ENCODE assay signal across 18 cellular contexts in genomic region chr4:98151145-98151929, GRCh38. TPM values are rescaled to one million over a fixed set of nuclear protein-coding genes. Genes with fewer than 3 reads are reported as not detected.
DNase-seq lines count a peak whose midpoint lies in the region; ATAC-seq, FAIRE-seq and TF ChIP-seq lines count a peak whose summit lies in the region.
"Had no signal": no experiment of that assay in that cellular context is flagged by ENCODE, and none has a peak within 500 bp of the region (broad histone marks: within the 10 kb centered on the region; RNA-seq: fewer than 3 reads in every experiment).

No MANE protein-coding gene starts in this region.

- H3K27ac ChIP-seq in CD8-positive, alpha-beta T cell (ENCODE audit: low read depth, low read length), result no peak overlapping the region
- H3K27ac ChIP-seq in GM12878 (ENCODE audit: control insufficient read depth, insufficient read depth), result no peak overlapping the region
- H3K27ac ChIP-seq: uterus had no signal

- H3K9ac ChIP-seq in GM12878 (ENCODE audit: control insufficient read depth, insufficient read depth, low read length), result no peak overlapping the region

- TF ChIP-seq CTCF in CD8-positive, alpha-beta T cell (IDR thresholded peaks at IDR 0.05), result no peak
- no peak for TF ChIP-seq CTCF in GM12878 (IDR thresholded peaks at IDR 0.05 in 2 of 3, conservative IDR thresholded peaks at IDR 0.05 in 1 of 3; ENCODE audit: control insufficient read depth in 2 of 3, extremely low read depth in 1 of 3, insufficient read depth in 1 of 3, low read depth in 3 of 3, low read length in 3 of 3)

- no peak for ATAC-seq in CD8-positive, alpha-beta T cell
- peak; percentile 51 for ATAC-seq in GM21717 (IDR thresholded peaks at IDR 0.05; ENCODE audit: unreplicated experiment)
- peak; percentile 55 for ATAC-seq in GM12878
- no peak for ATAC-seq in HG02571 (IDR thresholded peaks at IDR 0.05; ENCODE audit: unreplicated experiment)
- ATAC-seq in GM21737 (IDR thresholded peaks at IDR 0.05; ENCODE audit: unreplicated experiment), result no peak

- H3K79me2 ChIP-seq in GM12878 (ENCODE audit: control insufficient read depth, insufficient read depth, low read length), result no peaks in the 10 kb centered on the region

- FAIRE-seq in GM12878 (lab: Jason Lieb, UNC), result no peak

- H4K20me1 ChIP-seq in GM12878 (ENCODE audit: control insufficient read depth, insufficient read depth), result no peaks in the 10 kb centered on the region

- no TSS peak for BruUV-seq in GM12878 (replicated peaks; lab: Mats Ljungman, UMichigan)

- no peak overlapping the region for H3K4me3 ChIP-seq in CD8-positive, alpha-beta T cell (ENCODE audit: low read depth, low read length)
- H3K4me3 ChIP-seq in GM12878, result no peak overlapping the region
- H3K4me3 ChIP-seq: uterus had no signal

- no peaks in the 10 kb centered on the region for H3K36me3 ChIP-seq in CD8-positive, alpha-beta T cell (ENCODE audit: insufficient read depth, low read length)
- H3K36me3 ChIP-seq in GM12878 (ENCODE audit: control insufficient read depth in 2 of 2, insufficient read depth in 2 of 2, low read length in 1 of 2), result no peaks in the 10 kb centered on the region
- H3K36me3 ChIP-seq: uterus had no signal

- SMC1A ChIA-PET in GM12878 (lab: Charles Lee; ENCODE audit: uncharacterized antibody, unreplicated experiment), result interaction anchor here (0.6 to 2.8 kb wide), 7 partner anchors 8 to 1253 kb away, joined by 3 to 12 read pairs (median 3); partner anchors contain the start of gene STPG2

- H3K27me3 ChIP-seq in CD8-positive, alpha-beta T cell (ENCODE audit: insufficient read depth, low read length), result no peaks in the 10 kb centered on the region
- no peaks in the 10 kb centered on the region; a peak in 1 of 4 replicates for H3K27me3 ChIP-seq in GM12878 (replicated peaks in 1 of 2; ENCODE audit: control insufficient read depth in 2 of 2, insufficient read depth in 2 of 2, low read length in 1 of 2)
- H3K27me3 ChIP-seq: uterus had no signal

- no peak overlapping the region for H2AFZ ChIP-seq in GM12878 (ENCODE audit: control insufficient read depth, low read depth, low read length)

- RAD21 ChIA-PET in GM12878 (lab: Charles Lee; ENCODE audit: unreplicated experiment), result no interaction called here

- H3K4me3 Mint-ChIP-seq in CD8-positive, alpha-beta T cell, result peak overlapping the region; percentile 15
- H3K4me3 Mint-ChIP-seq: activated CD4-positive, alpha-beta T cell treated with anti-CD3 and anti-CD28 coated beads, Interleukin-2, amount 10 ng/mL, durations not matched to agents 24 days and 14 days had no signal

- intact Hi-C loops in CD8-positive, alpha-beta T cell (cut with DNase I, micrococcal nuclease), result loop anchor here (1.0 to 10.0 kb wide), 7 partner anchors 93 to 1311 kb away; no protein-coding TSS in a partner anchor
- intact Hi-C loops in GM12878 (cut with micrococcal nuclease; ENCODE audit: unreplicated experiment), result loop anchor here (5.0 kb wide), 2 partner anchors 316 to 906 kb away; no protein-coding TSS in a partner anchor

- CTCF ChIA-PET in CD8-positive, alpha-beta T cell (lab: Charles Lee), result interaction anchor here (1.0 to 1.6 kb wide), 3 partner anchors 15 to 905 kb away, joined by 3 to 6 read pairs (median 4); partner anchors contain the start of gene EIF4E
- CTCF ChIA-PET in GM12878 (lab: Yijun Ruan, JAX), result interaction anchor here (0.7 to 1.3 kb wide), 4 partner anchors 12 to 843 kb away, joined by 3 to 4 read pairs (median 3); no protein-coding TSS in a partner anchor

- H3K4me1 Mint-ChIP-seq in CD8-positive, alpha-beta T cell (ENCODE audit: low read depth), result peaks cover 11% of the 10 kb centered on the region

- in situ Hi-C loops in GM12878 (cut with MboI), result no loop called here

- no peaks in the 10 kb centered on the region for H3K36me3 Mint-ChIP-seq in CD8-positive, alpha-beta T cell

- TF ChIP-seq RAD21 in GM12878 (IDR thresholded peaks at IDR 0.05; ENCODE audit: insufficient read depth, low read depth, low read length), result no peak

- no peaks in the 10 kb centered on the region for H3K9me3 Mint-ChIP-seq in CD8-positive, alpha-beta T cell
- H3K9me3 Mint-ChIP-seq: activated CD4-positive, alpha-beta T cell treated with anti-CD3 and anti-CD28 coated beads, Interleukin-2, amount 10 ng/mL, durations not matched to agents 24 days and 14 days had no signal

- POLR2A ChIA-PET in CD8-positive, alpha-beta T cell (lab: Charles Lee), result interaction anchor here (0.5 kb wide), 1 partner anchor 277 kb away, joined by 7 read pairs; no protein-coding TSS in a partner anchor
- POLR2A ChIA-PET in GM12878 (lab: Charles Lee), result interaction anchor here (0.9 kb wide), 1 partner anchor 109 kb away, joined by 3 read pairs; no protein-coding TSS in a partner anchor

- H3K27ac Mint-ChIP-seq in CD8-positive, alpha-beta T cell, result no peak overlapping the region
- H3K27ac Mint-ChIP-seq: activated CD4-positive, alpha-beta T cell treated with anti-CD3 and anti-CD28 coated beads, Interleukin-2, amount 10 ng/mL, durations not matched to agents 24 days and 14 days had no signal

- WGBS in GM12878 (ENCODE audit: insufficient coverage, insufficient replicate concordance, low lambda C conversion rate, missing lambda C conversion rate), result 62% methylated on average over 4 of the region's 4 CpGs

- no peak overlapping the region for H3K4me2 ChIP-seq in GM12878 (ENCODE audit: control insufficient read depth, insufficient read depth)

- no peaks in the 10 kb centered on the region for H3K9me3 ChIP-seq in CD8-positive, alpha-beta T cell (ENCODE audit: low read length)
- H3K9me3 ChIP-seq in GM12878 (replicated peaks; ENCODE audit: control insufficient read depth, insufficient read depth, low read length), result no peaks in the 10 kb centered on the region
- H3K9me3 ChIP-seq: uterus had no signal

- H3K27me3 Mint-ChIP-seq in CD8-positive, alpha-beta T cell (ENCODE audit: low read depth), result peaks cover 2% of the 10 kb centered on the region

- no peak for DNase-seq in CD8-positive, alpha-beta T cell
- DNase-seq in NAMALWA (ENCODE audit: low spot score) (peak; percentile 17), GM12878 (ENCODE audit: low read depth, low spot score) (no peak), COR-L47 (lab: John Stamatoyannopoulos, UW) (no peak), GM03348 (ENCODE audit: low spot score) (no peak)
- DNase-seq: activated CD4-positive, alpha-beta T cell treated with anti-CD3 and anti-CD28 coated beads, Interleukin-2, amount 10 ng/mL, durations not matched to agents 24 days and 14 days; hypothalamus; NCI-H1930; NK-92 treated with Interleukin-12 subunit alpha and Interleukin-12 subunit beta, amount 100 ng/mL, for 24 hours; stimulated activated CD4-positive, alpha-beta T cell treated with anti-CD3 and anti-CD28 coated beads, Interleukin-15, amount 100 ng/mL, for 24 hours; stimulated activated CD8-positive, alpha-beta memory T cell treated with anti-CD3 and anti-CD28 coated beads, Interleukin-4, amount 100 ng/mL, for 48 hours; T-helper 1 cell; uterus had no signal

- H3K4me1 ChIP-seq in CD8-positive, alpha-beta T cell (ENCODE audit: insufficient read depth, low read length), result no peaks in the 10 kb centered on the region
- H3K4me1 ChIP-seq in GM12878 (ENCODE audit: control insufficient read depth, insufficient read depth, low read length), result no peaks in the 10 kb centered on the region
- H3K4me1 ChIP-seq: uterus had no signal

- TF ChIP-seq EP300 in GM12878 (IDR thresholded peaks at IDR 0.05; ENCODE audit: borderline replicate concordance in 1 of 2, control insufficient read depth in 1 of 2, low read depth in 2 of 2, low read length in 2 of 2), result no peak

- no peak for TF ChIP-seq POLR2A in GM12878 (IDR thresholded peaks at IDR 0.05; ENCODE audit: low read depth, low read length)

TF ChIP-seq in GM12878, 131 proteins besides CTCF, POLR2A, EP300 and RAD21:
- TF ChIP-seq ZBED1 (IDR thresholded peaks at IDR 0.05; ENCODE audit: borderline replicate concordance), result no peak

RNA-seq across cellular contexts. Expression of gene STPG2, which starts 8.1 kb away (rescaled TPM):
- not detected for total RNA-seq in CD8-positive, alpha-beta T cell
- total RNA-seq in GM12878 (2013; cell fraction: nucleolus; rRNA removed), result 0.69 and 0.77 TPM in 2 replicates
- total RNA-seq in GM12878 (2014; rRNA removed), result 0.33 TPM in 1 of 2 replicates, not detected in the other
- total RNA-seq in GM12878 (2014; rRNA removed; fragmentation: Illumina TruSeq; extraction: Trizol), result not detected in 2 replicates
- 0.13 TPM in 1 of 2 replicates, not detected in the other for total RNA-seq in GM12878 (2021)
- not detected for polyA plus RNA-seq in GM12878 (2011; ENCODE audit: low read depth)
- 0.12 TPM in 1 of 2 replicates, not detected in the other for polyA plus RNA-seq in GM12878 (2011; rRNA removed)
- polyA plus RNA-seq in GM12878 (2011; cell fraction: cytosol; rRNA removed), result not detected in 2 replicates
- 0.16 and 0.18 TPM in 2 replicates for polyA plus RNA-seq in GM12878 (2011; cell fraction: nucleus; rRNA removed)
- 0.06 TPM in 1 of 2 replicates, not detected in the other for polyA plus RNA-seq in GM12878 (2012)
- not detected in 2 replicates for polyA plus RNA-seq in GM12878 (2014; fragmentation: Illumina TruSeq; extraction: Trizol)
- not detected for polyA plus RNA-seq in GM12878 (2014; fragmentation: Nextera tagmentation; extraction: Ambion mirVana)
- polyA plus RNA-seq in GM12878 (2014; rRNA removed), result not detected in 2 replicates
- under 1 TPM in 1 of 2 experiments, not detected in 1; 0.24 TPM for polyA plus RNA-seq in GM12878 (2016; fragmentation: Nextera tagmentation; extraction: Ambion mirVana)
- polyA minus RNA-seq in GM12878 (2011; rRNA and poly(A)+ RNA removed), result 0.46 and 0.59 TPM in 2 replicates
- polyA minus RNA-seq in GM12878 (2011; cell fraction: cytosol; rRNA and poly(A)+ RNA removed), result not detected in 2 replicates
- 0.48 and 0.73 TPM in 2 replicates for polyA minus RNA-seq in GM12878 (2011; cell fraction: nucleus; rRNA and poly(A)+ RNA removed)
- total RNA-seq: activated CD4-positive, alpha-beta T cell treated with anti-CD3 and anti-CD28 coated beads, Interleukin-2, amount 10 ng/mL, durations not matched to agents 24 days and 14 days; epithelial cell of proximal tubule; HT-29 had no signal

Comparison
In these comparisons a context has a peak if more than half of its experiments do, and no peak if none do; other contexts are left out.
1. ATAC-seq: peak in GM21717 (single experiment) and GM12878 (single experiment); none in CD8-positive, alpha-beta T cell (single experiment), HG02571 (single experiment) and GM21737 (single experiment).